Comparison of ENCODE assay signal across 8 cellular contexts in genomic region chr17:48492401-48493298, GRCh38. TPM values are rescaled to one million over a fixed set of nuclear protein-coding genes. Genes with fewer than 3 reads are reported as not detected.
DNase-seq lines count a peak whose midpoint lies in the region; ATAC-seq and TF ChIP-seq lines count a peak whose summit lies in the region.

No MANE protein-coding gene starts in this region.

- H3K4me3 ChIP-seq in choroid plexus epithelial cell (ENCODE audit: low read depth, low read length) (peak overlapping the region; percentile 26), liver (ENCODE audit: low read depth in 1 of 3, low read length in 3 of 3) (peak overlapping the region in 1 of 3 donors; percentile 24)

- H3K9me3 ChIP-seq in liver (ENCODE audit: control insufficient read depth in 4 of 4, low read length in 3 of 4), result no peaks in the 10 kb centered on the region

- TF ChIP-seq CTCF in choroid plexus epithelial cell (conservative IDR thresholded peaks at IDR 0.05; ENCODE audit: low read depth, low read length) (peak; percentile 62), liver (IDR thresholded peaks at IDR 0.05; ENCODE audit: low read depth, low read length, missing input control) (peak; percentile 57)

- WGBS in liver, result 6% methylated on average over 53 of the region's 53 CpGs

- TF ChIP-seq RAD21 in liver (IDR thresholded peaks at IDR 0.05), result peak; percentile 62 to 73

- no peak overlapping the region for H3K9ac ChIP-seq in liver (ENCODE audit: low read depth in 1 of 2, low read length in 2 of 2)

- no peak for ATAC-seq in GM19351 (IDR thresholded peaks at IDR 0.05; ENCODE audit: unreplicated experiment)

- H3K27ac ChIP-seq in liver (ENCODE audit: low read depth in 1 of 2, low read length in 2 of 2), result peak overlapping the region in 1 of 2 donors; percentile 66

- H3K4me1 ChIP-seq in liver (ENCODE audit: control insufficient read depth in 4 of 4, insufficient read depth in 4 of 4, low read length in 3 of 4), result peaks cover 4 to 11% (median 6%) of the 10 kb centered on the region in 4 donors

- peaks cover 0 to 14% (median 1%) of the 10 kb centered on the region in 4 donors for H3K27me3 ChIP-seq in liver (ENCODE audit: control insufficient read depth in 4 of 4, insufficient read depth in 4 of 4, low read length in 3 of 4)

- no peaks in the 10 kb centered on the region for H3K36me3 ChIP-seq in liver (ENCODE audit: control insufficient read depth in 4 of 4, insufficient read depth in 3 of 4, low read depth in 1 of 4, low read length in 3 of 4)

- DNase-seq in A172 (ENCODE audit: low spot score) (peak; percentile 67), GM19238 (ENCODE audit: insufficient read length, low spot score) (peak; percentile 78), NCI-H2029 (lab: John Stamatoyannopoulos, UW) (peak; percentile 79), choroid plexus epithelial cell (ENCODE audit: low read depth) (peak; percentile 59)
- DNase-seq in activated CD4-positive, CD25-positive, alpha-beta regulatory T cell treated with anti-CD3 and anti-CD28 coated beads, Interleukin-2, amount 50 U/mL, for 72 hours, result peak; percentile 72
- DNase-seq in stimulated activated CD4-positive, alpha-beta T cell treated with anti-CD3 and anti-CD28 coated beads, TNF-alpha, amount 100 ng/mL, for 1 hour (ENCODE audit: low read depth in 3 of 3, low spot score in 1 of 3), result peak; percentile 12 to 62 (median 45)

TF ChIP-seq in liver, 16 proteins besides CTCF, POLR2A, EP300 and RAD21:
- no peak for TF ChIP-seq ATF3 (IDR thresholded peaks at IDR 0.05)
- no peak for TF ChIP-seq ZBTB33 (IDR thresholded peaks at IDR 0.05)
- no peak for TF ChIP-seq REST (IDR thresholded peaks at IDR 0.05)
- peak; percentile 3 to 8 for TF ChIP-seq RXRA (IDR thresholded peaks at IDR 0.05)
- TF ChIP-seq HNF4A (conservative IDR thresholded peaks at IDR 0.05), result no peak
- TF ChIP-seq NR2F2 (IDR thresholded peaks at IDR 0.05), result peak; percentile 43
- no peak for TF ChIP-seq YY1 (IDR thresholded peaks at IDR 0.05)
- peak; percentile 10 for TF ChIP-seq SP1 (IDR thresholded peaks at IDR 0.05)
- no peak for TF ChIP-seq FOXA2 (IDR thresholded peaks at IDR 0.05)
TF ChIP-seq in liver: peak in this region for 3.

RNA-seq across cellular contexts. Expression of gene HOXB1, which starts 38.2 kb away (rescaled TPM):
- total RNA-seq in A172 (2014; rRNA removed; shearing (Covaris generic)), result not detected in 2 replicates
- total RNA-seq in liver, result not detected
- not detected for polyA plus RNA-seq in liver

RNA-seq across cellular contexts. Expression of gene HOXB2, which starts 52.3 kb away (rescaled TPM):
- 27.0 and 30.6 TPM in 2 replicates for total RNA-seq in A172 (2014; rRNA removed; shearing (Covaris generic))
- total RNA-seq in liver, result 1 to 10 TPM in 1 of 2 donors, under 1 TPM in 1; 0.67 to 2.3 TPM
- polyA plus RNA-seq in liver, result 1 to 10 TPM; 1.3 to 2.5 TPM
